28 cellular contexts compared by ENCODE assay signal in genomic region chr15:79455943-79456342, GRCh38.
"Had no signal": no experiment of that assay in that cellular context is flagged by ENCODE, and none has a peak within 500 bp of the region (broad histone marks: within the 10 kb centered on the region; RNA-seq: fewer than 3 reads in every experiment).

No MANE protein-coding gene starts in this region.

- H3K4me1 ChIP-seq: ascending aorta had no signal

- ATAC-seq: activated CD4-positive, alpha-beta T cell treated with anti-CD3 and anti-CD28 coated beads for 36 hours; activated CD4-positive, CD25-positive, alpha-beta regulatory T cell treated with anti-CD3 and anti-CD28 coated beads, Interleukin-2, amount 50 U/mL, for 24 hours; activated CD8-positive, alpha-beta memory T cell treated with anti-CD3 and anti-CD28 coated beads, Interleukin-2, amount 10 ng/mL, durations not matched to agents 7 days and 5 days; activated CD8-positive, alpha-beta T cell treated with anti-CD3 and anti-CD28 coated beads, Interleukin-2, amount 10 ng/mL, durations not matched to agents 7 days and 5 days; activated naive CD8-positive, alpha-beta T cell treated with anti-CD3 and anti-CD28 coated beads, Interleukin-2, amount 50 U/mL, for 24 hours; WTC11 had no signal

- H3K36me3 ChIP-seq: ascending aorta, WERI-Rb-1 had no signal

- H3K27me3 ChIP-seq: ascending aorta had no signal

- DNase-seq: activated CD4-positive, alpha-beta memory T cell treated with anti-CD3 and anti-CD28 coated beads, Interleukin-2, amount 10 ng/mL, durations not matched to agents 7 days and 5 days; activated CD4-positive, alpha-beta T cell treated with anti-CD3 and anti-CD28 coated beads for 1 hour; activated CD4-positive, alpha-beta T cell treated with anti-CD3 and anti-CD28 coated beads for 36 hours; activated CD4-positive, alpha-beta T cell treated with anti-CD3 and anti-CD28 coated beads for 48 hours; activated CD4-positive, alpha-beta T cell treated with anti-CD3 and anti-CD28 coated beads, Interleukin-2, amount 10 ng/mL, durations not matched to agents 7 days and 5 days; activated CD4-positive, alpha-beta T cell treated with anti-CD3 and anti-CD28 coated beads, Interleukin-2, amount 50 U/mL, for 48 hours; activated CD4-positive, CD25-positive, alpha-beta regulatory T cell; activated CD8-positive, alpha-beta memory T cell treated with anti-CD3 and anti-CD28 coated beads for 24 hours; activated CD8-positive, alpha-beta memory T cell treated with anti-CD3 and anti-CD28 coated beads, Interleukin-2, amount 10 ng/mL, durations not matched to agents 7 days and 5 days; activated CD8-positive, alpha-beta memory T cell treated with anti-CD3 and anti-CD28 coated beads, Interleukin-2, amount 50 U/mL, for 48 hours; activated CD8-positive, alpha-beta T cell treated with anti-CD3 and anti-CD28 coated beads, Interleukin-2, amount 10 ng/mL, durations not matched to agents 7 days and 5 days; activated effector memory CD4-positive, alpha-beta T cell treated with Interleukin-2 at 50 U/mL for 16 hours; activated gamma-delta T cell; activated naive CD4-positive, alpha-beta T cell treated with anti-CD3 and anti-CD28 coated beads, Interleukin-2, amount 10 ng/mL, durations not matched to agents 7 days and 5 days; activated naive CD4-positive, alpha-beta T cell treated with Interleukin-2 at 50 U/mL for 16 hours; activated naive CD8-positive, alpha-beta T cell treated with anti-CD3 and anti-CD28 coated beads, Interleukin-2, amount 10 ng/mL, durations not matched to agents 7 days and 5 days; activated naive CD8-positive, alpha-beta T cell treated with anti-CD3 and anti-CD28 coated beads, Interleukin-2, amount 50 U/mL, for 24 hours; activated T-cell treated with anti-CD3 and anti-CD28 coated beads, Interleukin-2, amount 50 U/mL, for 24 hours; activated T-cell treated with anti-CD3 and anti-CD28 coated beads, Interleukin-2, amount 50 U/mL, for 48 hours; amygdala; anterior cingulate cortex; central memory CD4-positive, alpha-beta T cell; T-helper 2 cell; T-helper 9 cell; WERI-Rb-1 had no signal

- H3K9me3 ChIP-seq: ascending aorta had no signal

- H3K4me3 ChIP-seq: ascending aorta had no signal

- H3K27ac ChIP-seq: ascending aorta, WERI-Rb-1 had no signal
